Comparison of ENCODE assay signal across 15 cellular contexts in genomic region chr10:59283456-59284082, GRCh38.
DNase-seq lines count a peak whose midpoint lies in the region; ATAC-seq and TF ChIP-seq lines count a peak whose summit lies in the region.
"Had no signal": no experiment of that assay in that cellular context is flagged by ENCODE, and none has a peak within 500 bp of the region (broad histone marks: within the 10 kb centered on the region; RNA-seq: fewer than 3 reads in every experiment).

No MANE protein-coding gene starts in this region.

- ATAC-seq in SK-N-SH treated with all-trans-retinoic acid at 6 μM for 48 hours (peak; percentile 60), HG02840 (IDR thresholded peaks at IDR 0.05; ENCODE audit: low FRiP score, unreplicated experiment) (no peak)
- ATAC-seq: body of pancreas, HCT116 had no signal

- H3K9ac ChIP-seq in skeletal muscle satellite cell (ENCODE audit: low read depth, low read length), result peak overlapping the region; percentile 24

- DNase-seq in NCI-H1417 (lab: John Stamatoyannopoulos, UW) (peak in 2 of 3 experiments; percentile 7 to 55), NCI-H1417 treated with DMSO at 0.1 percent for 48 hours (lab: John Stamatoyannopoulos, UW) (no peak), iPS-NIHi11 (ENCODE audit: low spot score) (peak; percentile 14), OCI-M1 (lab: John Stamatoyannopoulos, UW) (no peak), medulla oblongata (ENCODE audit: extremely low spot score) (no peak)
- DNase-seq: 8988T, activated B cell treated with CpG ODN at 0.5 μM for 24 hours, Calu3, SHP77 treated with DMSO at 0.1 percent for 48 hours, transverse colon had no signal

- no peaks in the 10 kb centered on the region for H3K9me3 ChIP-seq in skeletal muscle satellite cell (replicated peaks; ENCODE audit: low read length)
- H3K9me3 ChIP-seq: body of pancreas, transverse colon had no signal

- H3K4me1 ChIP-seq in skeletal muscle satellite cell (ENCODE audit: control insufficient read depth, insufficient read depth, low read length), result peaks cover 13% of the 10 kb centered on the region
- H3K4me1 ChIP-seq: body of pancreas, transverse colon had no signal

- peak overlapping the region; percentile 70 for H3K4me2 ChIP-seq in skeletal muscle satellite cell (ENCODE audit: low read length)

- no peaks in the 10 kb centered on the region for H3K27me3 ChIP-seq in skeletal muscle satellite cell (ENCODE audit: control insufficient read depth, insufficient read depth, low read length)
- H3K27me3 ChIP-seq: body of pancreas, transverse colon had no signal

- H3K4me3 ChIP-seq in skeletal muscle satellite cell (ENCODE audit: low read length), result peak overlapping the region; percentile 35
- H3K4me3 ChIP-seq: body of pancreas, transverse colon had no signal

- no peaks in the 10 kb centered on the region for H3K36me3 ChIP-seq in skeletal muscle satellite cell (ENCODE audit: insufficient read depth, low read length)
- H3K36me3 ChIP-seq: transverse colon had no signal

TF ChIP-seq in SK-N-SH treated with all-trans-retinoic acid at 6 μM for 48 hours, 23 proteins besides CTCF, POLR2A, EP300 and RAD21:
- TF ChIP-seq CSRNP3 (CRISPR knock-in tag; IDR thresholded peaks at IDR 0.05), result no peak

Comparison
In these comparisons a context has a peak if more than half of its experiments do, and no peak if none do; other contexts are left out.
1. DNase-seq: peak in NCI-H1417 (2 of 3) and iPS-NIHi11 (single experiment); none in NCI-H1417 treated with DMSO at 0.1 percent for 48 hours (single experiment), OCI-M1 (single experiment) and medulla oblongata (single experiment).